In the genomic region with DNA sequence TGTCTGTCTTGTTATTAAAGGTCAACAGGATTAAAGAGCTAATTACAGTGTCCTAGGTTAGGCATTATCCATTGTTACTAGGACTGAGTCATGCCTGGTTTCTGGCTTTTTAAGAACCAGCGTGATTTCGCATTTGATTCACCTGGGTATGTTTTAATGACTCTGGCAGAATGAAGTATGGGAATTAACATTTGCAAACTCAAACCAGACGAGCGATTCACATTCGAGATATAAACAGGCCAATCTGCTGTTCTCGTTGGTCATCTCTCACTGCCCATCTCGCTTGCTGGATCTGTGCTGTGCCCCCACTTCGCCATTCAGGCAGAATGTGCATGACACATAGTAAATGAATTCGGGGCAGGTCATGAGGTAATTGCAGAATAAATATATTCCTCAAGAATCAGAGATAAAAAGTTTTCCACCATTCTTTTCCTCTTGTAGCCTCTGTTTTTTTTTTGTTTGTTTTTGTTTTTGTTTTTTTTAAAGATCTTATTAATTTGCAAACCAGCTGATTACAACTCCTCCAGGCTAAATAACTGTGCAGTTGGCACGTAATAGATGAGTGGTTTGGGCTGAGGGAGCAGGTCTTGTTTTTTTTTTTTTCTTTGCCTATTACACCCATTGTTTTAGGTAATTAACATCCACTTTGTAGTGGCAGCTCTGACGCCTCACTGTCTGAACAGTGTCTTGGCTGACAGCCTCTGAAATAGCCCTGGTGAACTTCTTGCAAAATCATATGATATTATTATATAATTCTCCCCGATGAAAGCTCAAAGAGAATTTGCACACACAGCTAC, we compare ENCODE assay signal across 1 cellular context.
TF ChIP-seq lines count a peak whose summit lies in the region.

No MANE protein-coding gene starts in this region.

TF ChIP-seq in HEK293, 187 proteins besides CTCF, POLR2A, EP300 and RAD21 (continued from another document and continues in another):
- TF ChIP-seq, protein P1, sequence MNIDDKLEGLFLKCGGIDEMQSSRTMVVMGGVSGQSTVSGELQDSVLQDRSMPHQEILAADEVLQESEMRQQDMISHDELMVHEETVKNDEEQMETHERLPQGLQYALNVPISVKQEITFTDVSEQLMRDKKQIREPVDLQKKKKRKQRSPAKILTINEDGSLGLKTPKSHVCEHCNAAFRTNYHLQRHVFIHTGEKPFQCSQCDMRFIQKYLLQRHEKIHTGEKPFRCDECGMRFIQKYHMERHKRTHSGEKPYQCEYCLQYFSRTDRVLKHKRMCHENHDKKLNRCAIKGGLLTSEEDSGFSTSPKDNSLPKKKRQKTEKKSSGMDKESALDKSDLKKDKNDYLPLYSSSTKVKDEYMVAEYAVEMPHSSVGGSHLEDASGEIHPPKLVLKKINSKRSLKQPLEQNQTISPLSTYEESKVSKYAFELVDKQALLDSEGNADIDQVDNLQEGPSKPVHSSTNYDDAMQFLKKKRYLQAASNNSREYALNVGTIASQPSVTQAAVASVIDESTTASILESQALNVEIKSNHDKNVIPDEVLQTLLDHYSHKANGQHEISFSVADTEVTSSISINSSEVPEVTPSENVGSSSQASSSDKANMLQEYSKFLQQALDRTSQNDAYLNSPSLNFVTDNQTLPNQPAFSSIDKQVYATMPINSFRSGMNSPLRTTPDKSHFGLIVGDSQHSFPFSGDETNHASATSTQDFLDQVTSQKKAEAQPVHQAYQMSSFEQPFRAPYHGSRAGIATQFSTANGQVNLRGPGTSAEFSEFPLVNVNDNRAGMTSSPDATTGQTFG (tag by site-specific recombination; IDR thresholded peaks at IDR 0.05; ENCODE audit: borderline replicate concordance): no peak
- TF ChIP-seq ZNF792 (tag by site-specific recombination; IDR thresholded peaks at IDR 0.05): no peak
- TF ChIP-seq, protein P2, sequence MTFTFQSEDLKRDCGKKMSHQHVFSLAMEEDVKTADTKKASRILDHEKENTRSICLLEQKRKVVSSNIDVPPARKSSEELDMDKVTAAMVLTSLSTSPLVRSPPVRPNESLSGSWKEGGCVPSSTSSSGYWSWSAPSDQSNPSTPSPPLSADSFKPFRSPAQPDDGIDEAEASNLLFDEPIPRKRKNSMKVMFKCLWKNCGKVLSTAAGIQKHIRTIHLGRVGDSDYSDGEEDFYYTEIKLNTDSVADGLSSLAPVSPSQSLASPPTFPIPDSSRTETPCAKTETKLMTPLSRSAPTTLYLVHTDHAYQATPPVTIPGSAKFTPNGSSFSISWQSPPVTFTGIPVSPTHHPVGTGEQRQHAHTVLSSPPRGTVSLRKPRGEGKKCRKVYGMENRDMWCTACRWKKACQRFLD (tag by site-specific recombination; IDR thresholded peaks at IDR 0.05): no peak
- TF ChIP-seq ZNF48 (tag by site-specific recombination; IDR thresholded peaks at IDR 0.05): no peak
- TF ChIP-seq GLI2 (tag by site-specific recombination; IDR thresholded peaks at IDR 0.05; ENCODE audit: borderline replicate concordance, low read depth): no peak
- TF ChIP-seq ZNF324 (tag by site-specific recombination; IDR thresholded peaks at IDR 0.05): no peak
- TF ChIP-seq ZXDB (tag by site-specific recombination; IDR thresholded peaks at IDR 0.05): 0 out of 2 replicates have a peak, but pooled peaks have one; percentile 22
- TF ChIP-seq ZNF530 (tag by site-specific recombination; IDR thresholded peaks at IDR 0.05; ENCODE audit: low read depth): no peak
- TF ChIP-seq, protein P3, sequence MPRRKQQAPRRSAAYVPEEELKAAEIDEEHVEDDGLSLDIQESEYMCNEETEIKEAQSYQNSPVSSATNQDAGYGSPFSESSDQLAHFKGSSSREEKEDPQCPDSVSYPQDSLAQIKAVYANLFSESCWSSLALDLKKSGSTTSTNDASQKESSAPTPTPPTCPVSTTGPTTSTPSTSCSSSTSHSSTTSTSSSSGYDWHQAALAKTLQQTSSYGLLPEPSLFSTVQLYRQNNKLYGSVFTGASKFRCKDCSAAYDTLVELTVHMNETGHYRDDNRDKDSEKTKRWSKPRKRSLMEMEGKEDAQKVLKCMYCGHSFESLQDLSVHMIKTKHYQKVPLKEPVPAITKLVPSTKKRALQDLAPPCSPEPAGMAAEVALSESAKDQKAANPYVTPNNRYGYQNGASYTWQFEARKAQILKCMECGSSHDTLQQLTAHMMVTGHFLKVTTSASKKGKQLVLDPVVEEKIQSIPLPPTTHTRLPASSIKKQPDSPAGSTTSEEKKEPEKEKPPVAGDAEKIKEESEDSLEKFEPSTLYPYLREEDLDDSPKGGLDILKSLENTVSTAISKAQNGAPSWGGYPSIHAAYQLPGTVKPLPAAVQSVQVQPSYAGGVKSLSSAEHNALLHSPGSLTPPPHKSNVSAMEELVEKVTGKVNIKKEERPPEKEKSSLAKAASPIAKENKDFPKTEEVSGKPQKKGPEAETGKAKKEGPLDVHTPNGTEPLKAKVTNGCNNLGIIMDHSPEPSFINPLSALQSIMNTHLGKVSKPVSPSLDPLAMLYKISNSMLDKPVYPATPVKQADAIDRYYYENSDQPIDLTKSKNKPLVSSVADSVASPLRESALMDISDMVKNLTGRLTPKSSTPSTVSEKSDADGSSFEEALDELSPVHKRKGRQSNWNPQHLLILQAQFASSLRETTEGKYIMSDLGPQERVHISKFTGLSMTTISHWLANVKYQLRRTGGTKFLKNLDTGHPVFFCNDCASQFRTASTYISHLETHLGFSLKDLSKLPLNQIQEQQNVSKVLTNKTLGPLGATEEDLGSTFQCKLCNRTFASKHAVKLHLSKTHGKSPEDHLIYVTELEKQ (tag by site-specific recombination; IDR thresholded peaks at IDR 0.05; ENCODE audit: borderline replicate concordance): 0 out of 2 replicates have a peak, but pooled peaks have one; percentile 24
- TF ChIP-seq, protein P4, sequence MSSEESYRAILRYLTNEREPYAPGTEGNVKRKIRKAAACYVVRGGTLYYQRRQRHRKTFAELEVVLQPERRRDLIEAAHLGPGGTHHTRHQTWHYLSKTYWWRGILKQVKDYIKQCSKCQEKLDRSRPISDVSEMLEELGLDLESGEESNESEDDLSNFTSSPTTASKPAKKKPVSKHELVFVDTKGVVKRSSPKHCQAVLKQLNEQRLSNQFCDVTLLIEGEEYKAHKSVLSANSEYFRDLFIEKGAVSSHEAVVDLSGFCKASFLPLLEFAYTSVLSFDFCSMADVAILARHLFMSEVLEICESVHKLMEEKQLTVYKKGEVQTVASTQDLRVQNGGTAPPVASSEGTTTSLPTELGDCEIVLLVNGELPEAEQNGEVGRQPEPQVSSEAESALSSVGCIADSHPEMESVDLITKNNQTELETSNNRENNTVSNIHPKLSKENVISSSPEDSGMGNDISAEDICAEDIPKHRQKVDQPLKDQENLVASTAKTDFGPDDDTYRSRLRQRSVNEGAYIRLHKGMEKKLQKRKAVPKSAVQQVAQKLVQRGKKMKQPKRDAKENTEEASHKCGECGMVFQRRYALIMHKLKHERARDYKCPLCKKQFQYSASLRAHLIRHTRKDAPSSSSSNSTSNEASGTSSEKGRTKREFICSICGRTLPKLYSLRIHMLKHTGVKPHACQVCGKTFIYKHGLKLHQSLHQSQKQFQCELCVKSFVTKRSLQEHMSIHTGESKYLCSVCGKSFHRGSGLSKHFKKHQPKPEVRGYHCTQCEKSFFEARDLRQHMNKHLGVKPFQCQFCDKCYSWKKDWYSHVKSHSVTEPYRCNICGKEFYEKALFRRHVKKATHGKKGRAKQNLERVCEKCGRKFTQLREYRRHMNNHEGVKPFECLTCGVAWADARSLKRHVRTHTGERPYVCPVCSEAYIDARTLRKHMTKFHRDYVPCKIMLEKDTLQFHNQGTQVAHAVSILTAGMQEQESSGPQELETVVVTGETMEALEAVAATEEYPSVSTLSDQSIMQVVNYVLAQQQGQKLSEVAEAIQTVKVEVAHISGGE (tag by site-specific recombination; conservative IDR thresholded peaks at IDR 0.05; ENCODE audit: low read depth): no peak
- TF ChIP-seq, protein P5, sequence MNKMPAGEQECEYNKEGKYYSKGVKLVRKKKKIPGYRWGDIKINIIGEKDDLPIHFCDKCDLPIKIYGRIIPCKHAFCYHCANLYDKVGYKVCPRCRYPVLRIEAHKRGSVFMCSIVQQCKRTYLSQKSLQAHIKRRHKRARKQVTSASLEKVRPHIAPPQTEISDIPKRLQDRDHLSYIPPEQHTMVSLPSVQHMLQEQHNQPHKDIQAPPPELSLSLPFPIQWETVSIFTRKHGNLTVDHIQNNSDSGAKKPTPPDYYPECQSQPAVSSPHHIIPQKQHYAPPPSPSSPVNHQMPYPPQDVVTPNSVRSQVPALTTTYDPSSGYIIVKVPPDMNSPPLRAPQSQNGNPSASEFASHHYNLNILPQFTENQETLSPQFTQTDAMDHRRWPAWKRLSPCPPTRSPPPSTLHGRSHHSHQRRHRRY (tag by site-specific recombination; IDR thresholded peaks at IDR 0.05): no peak
- TF ChIP-seq RBAK (tag by site-specific recombination; IDR thresholded peaks at IDR 0.05): no peak
- TF ChIP-seq ZNF19 (tag by site-specific recombination; IDR thresholded peaks at IDR 0.05; ENCODE audit: low read depth): no peak
- TF ChIP-seq, protein P6, sequence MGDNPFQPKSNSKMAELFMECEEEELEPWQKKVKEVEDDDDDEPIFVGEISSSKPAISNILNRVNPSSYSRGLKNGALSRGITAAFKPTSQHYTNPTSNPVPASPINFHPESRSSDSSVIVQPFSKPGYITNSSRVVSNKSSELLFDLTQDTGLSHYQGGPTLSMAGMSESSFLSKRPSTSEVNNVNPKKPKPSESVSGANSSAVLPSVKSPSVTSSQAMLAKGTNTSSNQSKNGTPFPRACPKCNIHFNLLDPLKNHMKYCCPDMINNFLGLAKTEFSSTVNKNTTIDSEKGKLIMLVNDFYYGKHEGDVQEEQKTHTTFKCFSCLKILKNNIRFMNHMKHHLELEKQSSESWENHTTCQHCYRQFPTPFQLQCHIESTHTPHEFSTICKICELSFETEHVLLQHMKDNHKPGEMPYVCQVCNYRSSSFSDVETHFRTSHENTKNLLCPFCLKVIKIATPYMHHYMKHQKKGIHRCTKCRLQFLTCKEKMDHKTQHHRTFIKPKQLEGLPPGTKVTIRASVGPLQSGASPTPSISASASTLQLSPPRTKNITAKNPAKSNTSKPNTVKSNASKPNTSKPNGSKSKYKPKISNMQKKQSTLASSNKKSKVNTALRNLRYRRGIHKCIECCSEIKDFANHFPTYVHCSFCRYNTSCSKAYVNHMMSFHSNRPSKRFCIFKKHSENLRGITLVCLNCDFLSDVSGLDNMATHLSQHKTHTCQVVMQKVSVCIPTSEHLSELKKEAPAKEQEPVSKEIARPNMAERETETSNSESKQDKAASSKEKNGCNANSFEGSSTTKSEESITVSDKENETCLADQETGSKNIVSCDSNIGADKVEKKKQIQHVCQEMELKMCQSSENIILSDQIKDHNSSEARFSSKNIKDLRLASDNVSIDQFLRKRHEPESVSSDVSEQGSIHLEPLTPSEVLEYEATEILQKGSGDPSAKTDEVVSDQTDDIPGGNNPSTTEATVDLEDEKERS (tag by site-specific recombination; IDR thresholded peaks at IDR 0.05): no peak
- no peak for TF ChIP-seq ZNF777 (tag by site-specific recombination; IDR thresholded peaks at IDR 0.05; ENCODE audit: borderline replicate concordance)
- no peak for TF ChIP-seq KLF1 (tag by site-specific recombination; IDR thresholded peaks at IDR 0.05)
- no peak for TF ChIP-seq ZSCAN16 (tag by site-specific recombination; IDR thresholded peaks at IDR 0.05)
- TF ChIP-seq ZNF548 (tag by site-specific recombination; IDR thresholded peaks at IDR 0.05): no peak
- TF ChIP-seq, protein P7, sequence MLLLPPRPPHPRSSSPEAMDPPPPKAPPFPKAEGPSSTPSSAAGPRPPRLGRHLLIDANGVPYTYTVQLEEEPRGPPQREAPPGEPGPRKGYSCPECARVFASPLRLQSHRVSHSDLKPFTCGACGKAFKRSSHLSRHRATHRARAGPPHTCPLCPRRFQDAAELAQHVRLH (tag by site-specific recombination; IDR thresholded peaks at IDR 0.05): no peak
- no peak for TF ChIP-seq KLF10 (tag by site-specific recombination; IDR thresholded peaks at IDR 0.05)
- no peak for TF ChIP-seq ZNF354C (tag by site-specific recombination; IDR thresholded peaks at IDR 0.05; ENCODE audit: borderline replicate concordance, low read depth)
- no peak for TF ChIP-seq ZNF16 (tag by site-specific recombination; IDR thresholded peaks at IDR 0.05; ENCODE audit: low read depth)
- TF ChIP-seq ZNF302 (tag by site-specific recombination; IDR thresholded peaks at IDR 0.05; ENCODE audit: low read depth): no peak
- no peak for TF ChIP-seq ZNF138 (tag by site-specific recombination; IDR thresholded peaks at IDR 0.05; ENCODE audit: borderline replicate concordance)
- TF ChIP-seq OSR2 (tag by site-specific recombination; IDR thresholded peaks at IDR 0.05): peak; percentile 54; the same call in 1 of the 2 replicates
- TF ChIP-seq ZBTB21 (tag by site-specific recombination; IDR thresholded peaks at IDR 0.05): no peak
- no peak for TF ChIP-seq ZNF626 (tag by site-specific recombination; IDR thresholded peaks at IDR 0.05)
- TF ChIP-seq, protein P8, sequence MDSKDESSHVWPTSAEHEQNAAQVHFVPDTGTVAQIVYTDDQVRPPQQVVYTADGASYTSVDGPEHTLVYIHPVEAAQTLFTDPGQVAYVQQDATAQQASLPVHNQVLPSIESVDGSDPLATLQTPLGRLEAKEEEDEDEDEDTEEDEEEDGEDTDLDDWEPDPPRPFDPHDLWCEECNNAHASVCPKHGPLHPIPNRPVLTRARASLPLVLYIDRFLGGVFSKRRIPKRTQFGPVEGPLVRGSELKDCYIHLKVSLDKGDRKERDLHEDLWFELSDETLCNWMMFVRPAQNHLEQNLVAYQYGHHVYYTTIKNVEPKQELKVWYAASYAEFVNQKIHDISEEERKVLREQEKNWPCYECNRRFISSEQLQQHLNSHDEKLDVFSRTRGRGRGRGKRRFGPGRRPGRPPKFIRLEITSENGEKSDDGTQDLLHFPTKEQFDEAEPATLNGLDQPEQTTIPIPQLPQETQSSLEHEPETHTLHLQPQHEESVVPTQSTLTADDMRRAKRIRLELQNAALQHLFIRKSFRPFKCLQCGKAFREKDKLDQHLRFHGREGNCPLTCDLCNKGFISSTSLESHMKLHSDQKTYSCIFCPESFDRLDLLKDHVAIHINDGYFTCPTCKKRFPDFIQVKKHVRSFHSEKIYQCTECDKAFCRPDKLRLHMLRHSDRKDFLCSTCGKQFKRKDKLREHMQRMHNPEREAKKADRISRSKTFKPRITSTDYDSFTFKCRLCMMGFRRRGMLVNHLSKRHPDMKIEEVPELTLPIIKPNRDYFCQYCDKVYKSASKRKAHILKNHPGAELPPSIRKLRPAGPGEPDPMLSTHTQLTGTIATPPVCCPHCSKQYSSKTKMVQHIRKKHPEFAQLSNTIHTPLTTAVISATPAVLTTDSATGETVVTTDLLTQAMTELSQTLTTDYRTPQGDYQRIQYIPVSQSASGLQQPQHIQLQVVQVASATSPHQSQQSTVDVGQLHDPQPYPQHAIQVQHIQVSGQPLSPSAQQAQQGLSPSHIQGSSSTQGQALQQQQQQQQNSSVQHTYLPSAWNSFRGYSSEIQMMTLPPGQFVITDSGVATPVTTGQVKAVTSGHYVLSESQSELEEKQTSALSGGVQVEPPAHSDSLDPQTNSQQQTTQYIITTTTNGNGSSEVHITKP (tag by site-specific recombination; IDR thresholded peaks at IDR 0.05): no peak
- TF ChIP-seq ZNF473 (tag by site-specific recombination; IDR thresholded peaks at IDR 0.05): no peak
- TF ChIP-seq, protein P9, sequence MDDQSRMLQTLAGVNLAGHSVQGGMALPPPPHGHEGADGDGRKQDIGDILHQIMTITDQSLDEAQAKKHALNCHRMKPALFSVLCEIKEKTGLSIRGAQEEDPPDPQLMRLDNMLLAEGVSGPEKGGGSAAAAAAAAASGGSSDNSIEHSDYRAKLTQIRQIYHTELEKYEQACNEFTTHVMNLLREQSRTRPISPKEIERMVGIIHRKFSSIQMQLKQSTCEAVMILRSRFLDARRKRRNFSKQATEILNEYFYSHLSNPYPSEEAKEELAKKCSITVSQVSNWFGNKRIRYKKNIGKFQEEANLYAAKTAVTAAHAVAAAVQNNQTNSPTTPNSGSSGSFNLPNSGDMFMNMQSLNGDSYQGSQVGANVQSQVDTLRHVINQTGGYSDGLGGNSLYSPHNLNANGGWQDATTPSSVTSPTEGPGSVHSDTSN (CRISPR knock-in tag; IDR thresholded peaks at IDR 0.05): no peak
